1 cellular context compared by ENCODE assay signal in the genomic region with DNA sequence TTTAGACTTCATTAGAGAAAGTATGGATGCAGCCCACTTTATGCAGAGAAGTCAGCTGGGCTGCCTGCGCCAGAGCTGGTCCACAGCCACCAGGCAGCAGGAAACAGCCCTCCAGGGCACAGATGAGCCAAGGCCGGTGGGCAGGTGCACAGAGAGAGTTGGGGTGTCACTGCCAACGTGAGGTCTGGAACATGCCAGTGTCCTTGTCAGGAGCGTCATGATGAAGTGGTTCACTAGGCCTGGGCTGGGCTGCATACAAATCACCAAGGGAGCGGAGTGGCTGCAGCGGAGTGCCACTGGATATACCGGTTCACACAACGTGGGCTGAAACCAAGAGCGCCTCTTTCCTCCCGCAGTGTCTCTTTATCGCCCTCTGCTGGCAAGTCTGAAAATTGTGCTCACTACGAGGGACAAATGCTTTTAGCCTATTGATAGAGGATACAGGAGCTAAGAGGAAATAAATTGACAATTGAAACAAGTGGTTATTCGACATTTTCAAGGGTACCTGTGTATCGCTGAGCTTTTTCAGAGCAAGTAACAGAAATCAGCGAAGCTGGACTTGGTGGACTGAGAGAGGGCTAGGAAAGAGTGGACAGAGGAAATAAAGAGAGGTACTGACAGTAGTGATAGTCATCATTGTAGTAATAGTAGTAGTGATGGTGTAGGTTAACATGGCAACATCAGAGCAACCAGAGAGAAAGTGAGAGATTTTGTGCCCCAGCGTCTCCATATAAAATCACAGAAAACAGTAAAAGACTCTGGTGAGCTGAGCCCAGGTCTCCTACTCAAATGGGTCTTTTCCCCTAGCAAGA.
TF ChIP-seq lines count a peak whose summit lies in the region.

No MANE protein-coding gene starts in this region.

TF ChIP-seq in H1, 55 proteins besides CTCF, POLR2A, EP300 and RAD21:
- TF ChIP-seq CHD1 (IDR thresholded peaks at IDR 0.05; ENCODE audit: low read depth, low read length), result no peak
- peak; percentile 42; the same call in 1 of the 2 replicates for TF ChIP-seq BACH1 (IDR thresholded peaks at IDR 0.05; ENCODE audit: low read length)
- TF ChIP-seq, protein P1, sequence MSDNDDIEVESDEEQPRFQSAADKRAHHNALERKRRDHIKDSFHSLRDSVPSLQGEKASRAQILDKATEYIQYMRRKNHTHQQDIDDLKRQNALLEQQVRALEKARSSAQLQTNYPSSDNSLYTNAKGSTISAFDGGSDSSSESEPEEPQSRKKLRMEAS (IDR thresholded peaks at IDR 0.05), result peak; percentile 53
TF ChIP-seq in H1: peak in this region for 2.
